ENCODE assay signal across 20 cellular contexts in the genomic region with DNA sequence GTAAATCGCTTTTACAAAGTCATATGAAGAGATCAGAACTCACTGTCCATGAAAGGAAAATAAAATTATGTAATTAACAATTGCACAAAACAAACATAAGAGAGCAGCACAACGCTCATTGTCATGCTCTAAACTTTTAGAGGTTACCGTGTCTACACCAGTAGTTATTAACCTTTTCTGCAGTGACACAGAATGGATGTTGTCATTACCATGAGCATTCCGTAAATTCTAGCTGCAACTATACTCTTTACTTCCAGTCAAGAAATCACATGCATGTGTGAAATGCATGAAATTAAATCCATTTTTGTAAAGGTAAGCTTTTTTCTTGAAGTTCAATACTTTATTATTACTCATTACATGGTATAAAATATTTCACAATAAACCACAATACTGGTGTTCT.
"Had no signal": no experiment of that assay in that cellular context is flagged by ENCODE, and none has a peak within 500 bp of the region (broad histone marks: within the 10 kb centered on the region; RNA-seq: fewer than 3 reads in every experiment).

No MANE protein-coding gene starts in this region.

- H3K36me3 ChIP-seq: ascending aorta, gastroesophageal sphincter, heart left ventricle, prostate gland had no signal

- H3K4me2 ChIP-seq: smooth muscle cell had no signal

- DNase-seq: activated CD4-positive, alpha-beta T cell treated with anti-CD3 and anti-CD28 coated beads, Interleukin-2, amount 50 U/mL, for 1 hour; activated CD8-positive, alpha-beta memory T cell treated with anti-CD3 and anti-CD28 coated beads for 24 hours; activated CD8-positive, alpha-beta memory T cell treated with anti-CD3 and anti-CD28 coated beads, Interleukin-2, amount 50 U/mL, for 48 hours; activated effector memory CD4-positive, alpha-beta T cell treated with anti-CD3 and anti-CD28 coated beads, Interleukin-2, amount 50 U/mL, for 16 hours; activated naive CD4-positive, alpha-beta T cell treated with anti-CD3 and anti-CD28 coated beads, Interleukin-2, amount 50 U/mL, for 16 hours; activated T-cell treated with anti-CD3 and anti-CD28 coated beads, Interleukin-2, amount 50 U/mL, for 48 hours; cortex of kidney; heart left ventricle; left ventricle myocardium inferior; right cardiac atrium; stimulated activated CD4-positive, alpha-beta T cell treated with anti-CD3 and anti-CD28 coated beads, Interleukin-4, amount 100 ng/mL, for 1 hour; testis had no signal

- H3K27me3 ChIP-seq: ascending aorta, gastroesophageal sphincter, heart left ventricle, testis had no signal

- H3K9me3 ChIP-seq: ascending aorta, gastroesophageal sphincter, left ventricle myocardium inferior, prostate gland, testis had no signal

- ATAC-seq: activated CD4-positive, CD25-positive, alpha-beta regulatory T cell treated with anti-CD3 and anti-CD28 coated beads, Interleukin-2, amount 50 U/mL, for 24 hours; gastroesophageal sphincter; right cardiac atrium had no signal

- H3K27ac Mint-ChIP-seq: type B pancreatic cell had no signal

- H3K27ac ChIP-seq: ascending aorta, gastroesophageal sphincter, heart left ventricle, left ventricle myocardium inferior, testis had no signal

- H3K27me3 Mint-ChIP-seq: central memory CD8-positive, alpha-beta T cell; type B pancreatic cell had no signal

- H3K9me3 Mint-ChIP-seq: central memory CD8-positive, alpha-beta T cell; neural crest cell; type B pancreatic cell had no signal

- H3K4me3 Mint-ChIP-seq: central memory CD8-positive, alpha-beta T cell; neural crest cell; type B pancreatic cell had no signal

- H3K4me3 ChIP-seq: ascending aorta, gastroesophageal sphincter, heart left ventricle, left ventricle myocardium inferior, prostate gland, smooth muscle cell, testis had no signal

- H3K36me3 Mint-ChIP-seq: type B pancreatic cell had no signal

- H3K4me1 ChIP-seq: ascending aorta, testis had no signal
